In genomic region chr1:171610385-171610784, GRCh38 we compare ENCODE assay signal across 11 cellular contexts.
DNase-seq lines count a peak whose midpoint lies in the region; ATAC-seq and TF ChIP-seq lines count a peak whose summit lies in the region.
"Had no signal": no experiment of that assay in that cellular context is flagged by ENCODE, and none has a peak within 500 bp of the region (broad histone marks: within the 10 kb centered on the region; RNA-seq: fewer than 3 reads in every experiment).

No MANE protein-coding gene starts in this region.

- H3K27me3 ChIP-seq in neutrophil, result no peaks in the 10 kb centered on the region
- H3K27me3 ChIP-seq in effector memory CD4-positive, alpha-beta T cell (replicated peaks; ENCODE audit: control insufficient read depth, insufficient read depth, low read length, poor library complexity, severe bottlenecking), result no peaks in the 10 kb centered on the region
- H3K27me3 ChIP-seq: SJSA1 had no signal

- ATAC-seq in GM18867 (IDR thresholded peaks at IDR 0.05; ENCODE audit: unreplicated experiment), result peak; percentile 56
- ATAC-seq in HG03135 (IDR thresholded peaks at IDR 0.05; ENCODE audit: unreplicated experiment), result peak; percentile 57
- no peak for ATAC-seq in GM21381 (IDR thresholded peaks at IDR 0.05; ENCODE audit: unreplicated experiment)
- ATAC-seq in GM18870 (IDR thresholded peaks at IDR 0.05; ENCODE audit: unreplicated experiment), result no peak

- no peaks in the 10 kb centered on the region for H3K9me3 ChIP-seq in neutrophil
- H3K9me3 ChIP-seq in effector memory CD4-positive, alpha-beta T cell (ENCODE audit: control insufficient read depth, low read length), result no peaks in the 10 kb centered on the region
- H3K9me3 ChIP-seq: SJSA1 had no signal

- no peaks in the 10 kb centered on the region for H3K36me3 ChIP-seq in neutrophil
- no peaks in the 10 kb centered on the region for H3K36me3 ChIP-seq in effector memory CD4-positive, alpha-beta T cell (ENCODE audit: control insufficient read depth, insufficient read depth, low read length)
- H3K36me3 ChIP-seq: SJSA1 had no signal

- H3K27ac ChIP-seq in neutrophil, result peak overlapping the region; percentile 65
- no peak overlapping the region for H3K27ac ChIP-seq in effector memory CD4-positive, alpha-beta T cell (ENCODE audit: insufficient read depth, low read length, poor library complexity, severe bottlenecking)
- H3K27ac ChIP-seq: SJSA1 had no signal

- TF ChIP-seq CTCF in neutrophil (IDR thresholded peaks at IDR 0.05), result no peak

- no peak overlapping the region for H3K4me3 ChIP-seq in neutrophil (ENCODE audit: low read depth in 1 of 2, low read length in 1 of 2)
- no peak overlapping the region for H3K4me3 ChIP-seq in effector memory CD4-positive, alpha-beta T cell (ENCODE audit: insufficient read depth, low read depth, low read length, poor library complexity, severe bottlenecking)
- H3K4me3 ChIP-seq: SJSA1 had no signal

- peak; percentile 83 for DNase-seq in SKM-1 treated with dmso at 0.1 percent for 144 hours (lab: John Stamatoyannopoulos, UW; ENCODE audit: unreplicated experiment)
- no peak for DNase-seq in effector memory CD4-positive, alpha-beta T cell
- DNase-seq: aorta, left cardiac atrium, NCI-H1694 treated with DMSO at 0.1 percent for 48 hours had no signal

- peaks cover 21 to 22% of the 10 kb centered on the region in 2 experiments for H3K4me1 ChIP-seq in neutrophil (ENCODE audit: control insufficient read depth in 1 of 2, insufficient read depth in 1 of 2, low read depth in 1 of 2, low read length in 1 of 2)
- no peaks in the 10 kb centered on the region for H3K4me1 ChIP-seq in effector memory CD4-positive, alpha-beta T cell (ENCODE audit: control insufficient read depth, insufficient read depth, low read length, poor library complexity, severe bottlenecking)
- H3K4me1 ChIP-seq: SJSA1 had no signal

Comparison
In these comparisons a context has a peak if more than half of its experiments do, and no peak if none do; other contexts are left out.
1. ATAC-seq: peak in GM18867 (single experiment) and HG03135 (single experiment); none in GM21381 (single experiment) and GM18870 (single experiment).